22 cellular contexts compared by ENCODE assay signal in genomic region chr4:40354158-40354557, GRCh38. TPM values are rescaled to one million over a fixed set of nuclear protein-coding genes. Genes with fewer than 3 reads are reported as not detected.
DNase-seq lines count a peak whose midpoint lies in the region; ATAC-seq, FAIRE-seq and TF ChIP-seq lines count a peak whose summit lies in the region.
"Had no signal": no experiment of that assay in that cellular context is flagged by ENCODE, and none has a peak within 500 bp of the region (broad histone marks: within the 10 kb centered on the region; RNA-seq: fewer than 3 reads in every experiment).

No MANE protein-coding gene starts in this region.

- TF ChIP-seq POLR2A in HepG2 (IDR thresholded peaks at IDR 0.05; ENCODE audit: insufficient read depth in 1 of 2, low read depth in 2 of 2, low read length in 2 of 2) = no peak
- TF ChIP-seq POLR2A in right lobe of liver (IDR thresholded peaks at IDR 0.05) = no peak
- TF ChIP-seq POLR2A in K562 (conservative IDR thresholded peaks at IDR 0.05) = no peak

- intact Hi-C loops in HepG2 (cut with micrococcal nuclease; ENCODE audit: unreplicated experiment) (no loop called here), right lobe of liver (cut with DNase I) (no loop called here), K562 (cut with micrococcal nuclease) (no loop called here)
- intact Hi-C loops in activated CD4-positive, alpha-beta T cell treated with anti-CD3 and anti-CD28 coated beads for 36 hours (cut with DNase I, micrococcal nuclease) = no loop called here

- TF ChIP-seq EP300 in HepG2 (IDR thresholded peaks at IDR 0.05; ENCODE audit: low read depth in 2 of 2, low read length in 2 of 2) (no peak), HepG2 (CRISPR knock-in tag; IDR thresholded peaks at IDR 0.05; ENCODE audit: borderline replicate concordance) (no peak), K562 (IDR thresholded peaks at IDR 0.05; ENCODE audit: low read length) (no peak)

- no peak overlapping the region for H3K27ac ChIP-seq in HepG2 (ENCODE audit: extremely low read length, insufficient read depth, low read length)
- no peak overlapping the region for H3K27ac ChIP-seq in right lobe of liver
- H3K27ac ChIP-seq in K562 (ENCODE audit: extremely low read depth, low read depth, low read length) = no peak overlapping the region
- H3K27ac ChIP-seq: BLaER1 had no signal

- ATAC-seq in HepG2 (no peak), right lobe of liver (no peak), K562 (no peak)
- ATAC-seq in activated CD4-positive, alpha-beta T cell treated with anti-CD3 and anti-CD28 coated beads for 36 hours = no peak

- no TSS peak for BruUV-seq in HepG2 (replicated peaks; lab: Mats Ljungman, UMichigan)
- no TSS peak for BruUV-seq in K562 (replicated peaks; lab: Mats Ljungman, UMichigan)

- no peaks in the 10 kb centered on the region for H3K79me2 ChIP-seq in HepG2 (ENCODE audit: insufficient read depth, low read length)
- no peaks in the 10 kb centered on the region for H3K79me2 ChIP-seq in K562 (ENCODE audit: control insufficient read depth, insufficient read depth, low read length)

- no peak overlapping the region for H3K9ac ChIP-seq in HepG2 (ENCODE audit: insufficient read depth, low read depth, low read length)
- H3K9ac ChIP-seq in K562 (ENCODE audit: insufficient read depth in 1 of 2, low read depth in 2 of 2, low read length in 2 of 2) = no peak overlapping the region
- H3K9ac ChIP-seq: BLaER1 had no signal

- TF ChIP-seq CTCF in HepG2 (CRISPR knock-in tag; IDR thresholded peaks at IDR 0.05) = no peak
- no peak for TF ChIP-seq CTCF in right lobe of liver (IDR thresholded peaks at IDR 0.05)
- TF ChIP-seq CTCF in K562 (IDR thresholded peaks at IDR 0.05 in 2 of 3, conservative IDR thresholded peaks at IDR 0.05 in 1 of 3; ENCODE audit: insufficient read depth in 2 of 3, low read depth in 1 of 3, low read length in 3 of 3) = no peak

- no peaks in the 10 kb centered on the region for H3K9me3 Mint-ChIP-seq in activated CD4-positive, alpha-beta T cell treated with anti-CD3 and anti-CD28 coated beads for 36 hours (ENCODE audit: low read depth)

- CTCF ChIA-PET in HepG2 (lab: Yijun Ruan, JAX; ENCODE audit: low intra/inter-chr PET ratio, low total read pairs) (no interaction called here), K562 (lab: Yijun Ruan, JAX; ENCODE audit: low intra/inter-chr PET ratio) (no interaction called here)
- CTCF ChIA-PET in activated CD4-positive, alpha-beta T cell treated with anti-CD3 and anti-CD28 coated beads for 36 hours (lab: Charles Lee) = interaction anchor here (1.2 kb wide), 1 partner anchor 18 kb away, joined by 3 read pairs; no protein-coding TSS in a partner anchor

- FAIRE-seq in HepG2 (lab: Jason Lieb, UNC) (no peak), K562 (lab: Jason Lieb, UNC) (no peak)
- FAIRE-seq: A204.1, G401.6, GM12891, GM19239 had no signal

- H3K27me3 Mint-ChIP-seq in activated CD4-positive, alpha-beta T cell treated with anti-CD3 and anti-CD28 coated beads for 36 hours = no peaks in the 10 kb centered on the region

- H3K9me3 ChIP-seq in HepG2 (ENCODE audit: low read length) (no peaks in the 10 kb centered on the region), right lobe of liver (no peaks in the 10 kb centered on the region), K562 (replicated peaks; ENCODE audit: control insufficient read depth, insufficient read depth, low read depth, low read length) (no peaks in the 10 kb centered on the region)
- H3K9me3 ChIP-seq: BE2C, BLaER1 had no signal

- H3K9me1 ChIP-seq in K562 (ENCODE audit: control insufficient read depth, insufficient read depth, low read length) = no peaks in the 10 kb centered on the region

- H4K20me1 ChIP-seq in HepG2 (ENCODE audit: insufficient read depth, low read length) (no peaks in the 10 kb centered on the region), K562 (replicated peaks; ENCODE audit: control insufficient read depth, insufficient read depth, low read length) (no peaks in the 10 kb centered on the region)
- H4K20me1 ChIP-seq: BLaER1 had no signal

- POLR2A ChIA-PET in HepG2 (lab: Yijun Ruan, JAX) = no interaction called here
- POLR2A ChIA-PET in K562 (lab: Yijun Ruan, JAX) = no interaction called here
- POLR2A ChIA-PET in activated CD4-positive, alpha-beta T cell treated with anti-CD3 and anti-CD28 coated beads for 36 hours (lab: Charles Lee) = no interaction called here

- in situ Hi-C loops in HepG2 (cut with HindIII; ENCODE audit: extremely low pct_ligation_motif_present, low pct_unique_long_range_greater_than_20kb) = no loop called here
- in situ Hi-C loops in K562 (cut with MboI) = no loop called here

- H3K4me1 ChIP-seq in HepG2 (ENCODE audit: insufficient read depth, low read length) (no peaks in the 10 kb centered on the region), right lobe of liver (no peaks in the 10 kb centered on the region), K562 (replicated peaks in 1 of 2; ENCODE audit: control insufficient read depth in 2 of 2, insufficient read depth in 2 of 2, low read length in 2 of 2) (no peaks in the 10 kb centered on the region)
- H3K4me1 ChIP-seq: BE2C had no signal

- TF ChIP-seq RAD21 in HepG2 (CRISPR knock-in tag; IDR thresholded peaks at IDR 0.05) (no peak), K562 (CRISPR knock-in tag; conservative IDR thresholded peaks at IDR 0.05 in 1 of 2, IDR thresholded peaks at IDR 0.05 in 1 of 2) (no peak)

- H3K4me3 ChIP-seq in HepG2 (replicated peaks in 1 of 3; ENCODE audit: insufficient read depth in 1 of 3, low read depth in 2 of 3, low read length in 3 of 3) = no peak overlapping the region
- H3K4me3 ChIP-seq in right lobe of liver = no peak overlapping the region
- H3K4me3 ChIP-seq in K562 = no peak overlapping the region
- H3K4me3 ChIP-seq: BLaER1 had no signal

- H2AFZ ChIP-seq in HepG2 (ENCODE audit: low read length) = no peak overlapping the region
- H2AFZ ChIP-seq in K562 (ENCODE audit: low read depth, low read length) = no peak overlapping the region

- H3K36me3 ChIP-seq in HepG2 (replicated peaks in 1 of 2; ENCODE audit: control insufficient read depth in 1 of 2, insufficient read depth in 2 of 2, low read length in 2 of 2) = no peaks in the 10 kb centered on the region
- no peaks in the 10 kb centered on the region for H3K36me3 ChIP-seq in right lobe of liver
- no peaks in the 10 kb centered on the region for H3K36me3 ChIP-seq in K562 (ENCODE audit: control insufficient read depth, insufficient read depth, low read length)
- H3K36me3 ChIP-seq: BE2C, BLaER1 had no signal

- 69% methylated on average over 11 of the region's 11 CpGs for WGBS in HepG2 (ENCODE audit: low lambda C conversion rate)
- 91% methylated on average over 8 of the region's 11 CpGs for WGBS in right lobe of liver (ENCODE audit: insufficient coverage, low coverage, low lambda C conversion rate, missing lambda C conversion rate)
- WGBS in K562 (ENCODE audit: insufficient coverage, low coverage, missing lambda C conversion rate) = 3% methylated on average over 11 of the region's 11 CpGs

- H3K4me2 ChIP-seq in HepG2 (ENCODE audit: low read depth, low read length) (no peak overlapping the region), K562 (ENCODE audit: insufficient read depth, low read length) (no peak overlapping the region)
- H3K4me2 ChIP-seq: BLaER1 had no signal

- H3K4me3 Mint-ChIP-seq in activated CD4-positive, alpha-beta T cell treated with anti-CD3 and anti-CD28 coated beads for 36 hours = no peak overlapping the region
- H3K4me3 Mint-ChIP-seq: CD14-positive monocyte; CD4-positive, alpha-beta memory T cell; CD4-positive, CD25-positive, alpha-beta regulatory T cell; CD8-positive, alpha-beta memory T cell had no signal

- DNase-seq in HepG2 (ENCODE audit: low spot score) (no peak), right lobe of liver (no peak), K562 (ENCODE audit: extremely low read depth in 1 of 4, low spot score in 3 of 4) (no peak)
- DNase-seq in activated CD4-positive, alpha-beta T cell treated with anti-CD3 and anti-CD28 coated beads for 36 hours = no peak
- no peak for DNase-seq in activated effector memory CD4-positive, alpha-beta T cell treated with Interleukin-2 at 50 U/mL for 16 hours
- DNase-seq: 8988T; ACHN; BE2C; C1 segment of cervical spinal cord; CD4-positive, alpha-beta memory T cell; CD4-positive, CD25-positive, alpha-beta regulatory T cell; CD8-positive, alpha-beta memory T cell; COR-L47; DMS 273 treated with DMSO at 0.1 percent for 48 hours; DMS79 treated with DMSO at 0.1 percent for 48 hours; GF-D8 had no signal

- H3K27me3 ChIP-seq in HepG2 (ENCODE audit: control insufficient read depth in 1 of 2, insufficient read depth in 2 of 2, low read length in 2 of 2) (no peaks in the 10 kb centered on the region), right lobe of liver (no peaks in the 10 kb centered on the region), K562 (ENCODE audit: control insufficient read depth in 2 of 2, insufficient read depth in 2 of 2, low read length in 2 of 2) (peaks cover 35 to 43% of the 10 kb centered on the region in 2 experiments)
- H3K27me3 ChIP-seq: BE2C, BLaER1 had no signal

- peaks cover 10% of the 10 kb centered on the region for H3K4me1 Mint-ChIP-seq in activated CD4-positive, alpha-beta T cell treated with anti-CD3 and anti-CD28 coated beads for 36 hours
- H3K4me1 Mint-ChIP-seq: CD14-positive monocyte; CD8-positive, alpha-beta memory T cell had no signal

- no peak overlapping the region for H3K27ac Mint-ChIP-seq in activated CD4-positive, alpha-beta T cell treated with anti-CD3 and anti-CD28 coated beads for 36 hours
- H3K27ac Mint-ChIP-seq: CD14-positive monocyte; CD4-positive, alpha-beta memory T cell; CD4-positive, CD25-positive, alpha-beta regulatory T cell had no signal

- H3K36me3 Mint-ChIP-seq in activated CD4-positive, alpha-beta T cell treated with anti-CD3 and anti-CD28 coated beads for 36 hours (ENCODE audit: low read depth) = no peaks in the 10 kb centered on the region
- H3K36me3 Mint-ChIP-seq: CD14-positive monocyte; CD4-positive, alpha-beta memory T cell; CD4-positive, CD25-positive, alpha-beta regulatory T cell had no signal

RNA-seq across cellular contexts. Expression of gene CHRNA9, which starts 19.0 kb away (rescaled TPM):
- total RNA-seq in HepG2 (2016; rRNA removed; fragmentation: Illumina TruSeq; extraction: Trizol) (not detected in 2 replicates), right lobe of liver (not detected), K562 (2014; rRNA removed) (not detected in 2 replicates), K562 (2014; rRNA removed; fragmentation: Illumina TruSeq; extraction: Trizol) (not detected in 2 replicates), K562 (2015; rRNA removed; fragmentation: Illumina TruSeq; extraction: Trizol) (not detected in 2 replicates), K562 (2021) (not detected in 2 replicates)
- not detected in 2 replicates for total RNA-seq in HepG2 (2016; cell fraction: cytosol; rRNA removed; fragmentation: Illumina TruSeq; extraction: Trizol; ENCODE audit: low read depth)
- not detected in 2 replicates for total RNA-seq in HepG2 (2016; cell fraction: insoluble cytoplasmic fraction; rRNA removed; fragmentation: Illumina TruSeq; extraction: Trizol)
- not detected in 2 replicates for total RNA-seq in HepG2 (2016; cell fraction: membrane; rRNA removed; fragmentation: Illumina TruSeq; extraction: Trizol)
- not detected in 2 replicates for total RNA-seq in HepG2 (2016; cell fraction: nucleus; rRNA removed; fragmentation: Illumina TruSeq; extraction: Trizol)
- polyA plus RNA-seq in HepG2 (2011; rRNA removed) (not detected in 2 replicates), K562 (2011; rRNA removed) (not detected in 2 replicates), K562 (2014; fragmentation: Illumina TruSeq; extraction: Trizol) (not detected in 2 replicates), K562 (2014; fragmentation: Nextera tagmentation; extraction: Ambion mirVana) (not detected), K562 (2014; rRNA removed) (not detected in 2 replicates)
- polyA plus RNA-seq in HepG2 (2011; cell fraction: cytosol; rRNA removed) = not detected in 2 replicates
- not detected in 2 replicates for polyA plus RNA-seq in HepG2 (2011; cell fraction: nucleus; rRNA removed)
- polyA plus RNA-seq in HepG2 (2012) = not detected in 2 replicates
- polyA plus RNA-seq in HepG2 (2016; cell fraction: cytosol; fragmentation: Illumina TruSeq; extraction: Trizol; ENCODE audit: low read depth) = not detected in 2 replicates
- polyA plus RNA-seq in HepG2 (2016; cell fraction: insoluble cytoplasmic fraction; fragmentation: Illumina TruSeq; extraction: Trizol; ENCODE audit: low read depth) = not detected in 2 replicates
- polyA plus RNA-seq in HepG2 (2016; cell fraction: membrane; fragmentation: Illumina TruSeq; extraction: Trizol; ENCODE audit: low read depth) = not detected in 2 replicates
- not detected in 2 replicates for polyA plus RNA-seq in HepG2 (2016; cell fraction: nucleus; fragmentation: Illumina TruSeq; extraction: Trizol; ENCODE audit: insufficient read depth, low read depth)
- polyA minus RNA-seq in HepG2 (2011; rRNA and poly(A)+ RNA removed; ENCODE audit: low replicate concordance) = 81.4 TPM in 1 of 2 replicates, not detected in the other
- 0.35 TPM in 1 of 2 replicates, not detected in the other for polyA minus RNA-seq in HepG2 (2011; cell fraction: cytosol; rRNA and poly(A)+ RNA removed)
- not detected in 2 replicates for polyA minus RNA-seq in HepG2 (2011; cell fraction: nucleus; rRNA and poly(A)+ RNA removed)
- total RNA-seq in K562 (2011; cell fraction: chromatin; rRNA removed; ENCODE audit: low replicate concordance) = not detected in 2 replicates
- total RNA-seq in K562 (2011; cell fraction: nucleolus; rRNA removed) = not detected in 2 replicates
- not detected in 2 replicates for total RNA-seq in K562 (2011; cell fraction: nucleoplasm; rRNA removed)
- polyA plus RNA-seq in K562 (2011; cell fraction: cytosol; rRNA removed) = not detected in 2 replicates
- polyA plus RNA-seq in K562 (2011; cell fraction: nucleus; rRNA removed) = not detected in 2 replicates
- not detected in 2 replicates for polyA plus RNA-seq in K562 (2012)
- not detected in 2 replicates for polyA minus RNA-seq in K562 (2011; rRNA and poly(A)+ RNA removed)
- 0.55 and 0.76 TPM in 2 replicates for polyA minus RNA-seq in K562 (2011; cell fraction: cytosol; rRNA and poly(A)+ RNA removed)
- not detected in 2 replicates for polyA minus RNA-seq in K562 (2011; cell fraction: nucleus; rRNA and poly(A)+ RNA removed)
- total RNA-seq in activated CD4-positive, alpha-beta T cell treated with anti-CD3 and anti-CD28 coated beads for 36 hours = not detected
- total RNA-seq: CD4-positive, alpha-beta memory T cell; CD4-positive, CD25-positive, alpha-beta regulatory T cell had no signal
- polyA plus RNA-seq: CD14-positive monocyte; CD4-positive, alpha-beta memory T cell had no signal

Comparison
In these comparisons a context has a peak if more than half of its experiments do, and no peak if none do; other contexts are left out.
1. Of the 241 proteins assayed by ChIP-seq in both HepG2 and K562: peak only in HepG2: MAFF; only in K562: none; in both: none; in neither: 239; mixed calls (peak in some experiments, not most) for 1.